17 cellular contexts compared by ENCODE assay signal in genomic region chr5:72459089-72459661, GRCh38. TPM values are rescaled to one million over a fixed set of nuclear protein-coding genes. Genes with fewer than 3 reads are reported as not detected.
DNase-seq lines count a peak whose midpoint lies in the region; ATAC-seq and TF ChIP-seq lines count a peak whose summit lies in the region.
"Had no signal": no experiment of that assay in that cellular context is flagged by ENCODE, and none has a peak within 500 bp of the region (broad histone marks: within the 10 kb centered on the region; RNA-seq: fewer than 3 reads in every experiment).

No MANE protein-coding gene starts in this region.

- H3K27ac ChIP-seq in left ventricle myocardium inferior (replicated peaks) (peak overlapping the region; percentile 33), mesenchymal stem cell (ENCODE audit: low read length, poor library complexity, severe bottlenecking) (no peak overlapping the region), tibial artery (peak overlapping the region; percentile 37 to 59), testis (no peak overlapping the region), esophagus squamous epithelium (no peak overlapping the region)
- H3K27ac ChIP-seq: ovary had no signal

- H3K4me3 ChIP-seq in left ventricle myocardium inferior (no peak overlapping the region), mesenchymal stem cell (ENCODE audit: insufficient read depth in 1 of 2, low read depth in 1 of 2, low read length in 2 of 2) (no peak overlapping the region), tibial artery (no peak overlapping the region), testis (no peak overlapping the region), esophagus squamous epithelium (no peak overlapping the region)
- H3K4me3 ChIP-seq: breast epithelium, ovary had no signal

- DNase-seq in left ventricle myocardium inferior (no peak), left cardiac atrium (no peak), RPMI8226 (peak; percentile 26), mesenchymal stem cell (no peak), tibial artery (no peak), mucosa of gallbladder (ENCODE audit: low spot score) (no peak), testis (no peak), esophagus squamous epithelium (lab: John Stamatoyannopoulos, UW) (no peak)
- DNase-seq: activated effector memory CD4-positive, alpha-beta T cell treated with anti-CD3 and anti-CD28 coated beads, Interleukin-2, amount 50 U/mL, for 16 hours; Caco-2; mammary epithelial cell; NCI-H1092; ovary had no signal

- H3K36me3 ChIP-seq in left ventricle myocardium inferior (peaks cover 4% of the 10 kb centered on the region), mesenchymal stem cell (ENCODE audit: control insufficient read depth in 1 of 2, insufficient read depth in 2 of 2, low read depth in 1 of 2, low read length in 2 of 2) (no peaks in the 10 kb centered on the region), tibial artery (no peaks in the 10 kb centered on the region), testis (ENCODE audit: low read depth, missing control alignments) (no peaks in the 10 kb centered on the region), esophagus squamous epithelium (no peaks in the 10 kb centered on the region)
- H3K36me3 ChIP-seq: breast epithelium, ovary had no signal

- no peak overlapping the region for H2BK5ac ChIP-seq in mesenchymal stem cell (ENCODE audit: low read depth, low read length, poor library complexity, severe bottlenecking)

- WGBS in mesenchymal stem cell, result 93% methylated on average over 5 of the region's 5 CpGs
- 59 to 69% methylated on average over 5 of the region's 5 CpGs for WGBS in testis, 2 donors
- whole genome bisulfite sequencing in esophagus squamous epithelium, 2 donors, result 61 to 70% methylated on average over 5 of the region's 5 CpGs

- H3K27me3 ChIP-seq in left ventricle myocardium inferior (ENCODE audit: low read depth), result no peaks in the 10 kb centered on the region
- H3K27me3 ChIP-seq in mesenchymal stem cell (ENCODE audit: control insufficient read depth in 1 of 2, insufficient read depth in 1 of 2, low read length in 2 of 2), result no peaks in the 10 kb centered on the region
- no peaks in the 10 kb centered on the region for H3K27me3 ChIP-seq in tibial artery
- no peaks in the 10 kb centered on the region for H3K27me3 ChIP-seq in testis
- H3K27me3 ChIP-seq in esophagus squamous epithelium, result no peaks in the 10 kb centered on the region
- H3K27me3 ChIP-seq: breast epithelium, ovary had no signal

- no peak overlapping the region for H2AK5ac ChIP-seq in mesenchymal stem cell (ENCODE audit: low read length, severe bottlenecking)

- H3K4ac ChIP-seq in mesenchymal stem cell (ENCODE audit: low read depth in 1 of 2, low read length in 2 of 2), result no peak overlapping the region

- no peaks in the 10 kb centered on the region for H3K9me3 ChIP-seq in left ventricle myocardium inferior (replicated peaks)
- no peaks in the 10 kb centered on the region for H3K9me3 ChIP-seq in mesenchymal stem cell (ENCODE audit: control insufficient read depth, low read length)
- no peaks in the 10 kb centered on the region for H3K9me3 ChIP-seq in tibial artery
- no peaks in the 10 kb centered on the region for H3K9me3 ChIP-seq in testis
- no peaks in the 10 kb centered on the region for H3K9me3 ChIP-seq in esophagus squamous epithelium
- H3K9me3 ChIP-seq: breast epithelium, Caco-2, ovary had no signal

- ATAC-seq in left cardiac atrium, result no peak
- ATAC-seq: HCT116, Right ventricle myocardium inferior had no signal

- intact Hi-C loops in left ventricle myocardium inferior (cut with micrococcal nuclease) (no loop called here), left cardiac atrium (cut with DNase I) (loop anchor here (10.0 kb wide), 1 partner anchor 46 kb away; the partner anchor contains the start of gene ZNF366 (in 2 of the 2)), tibial artery (cut with DNase I; ENCODE audit: low total_unique reads) (no loop called here), testis (cut with DNase I; ENCODE audit: low total_unique reads) (no loop called here), esophagus squamous epithelium (cut with DNase I) (no loop called here)

- H2BK120ac ChIP-seq in mesenchymal stem cell (ENCODE audit: low read depth, low read length), result no peak overlapping the region

- no peak overlapping the region for H3K4me2 ChIP-seq in mesenchymal stem cell (ENCODE audit: low read length, poor library complexity, severe bottlenecking)

- no peak overlapping the region for H2BK12ac ChIP-seq in mesenchymal stem cell (ENCODE audit: low read length in 2 of 2)

- H4K8ac ChIP-seq in mesenchymal stem cell (ENCODE audit: low read length), result no peak overlapping the region

- no peaks in the 10 kb centered on the region for H3K79me1 ChIP-seq in mesenchymal stem cell (replicated peaks; ENCODE audit: low read length, poor library complexity, severe bottlenecking)

- H2BK15ac ChIP-seq in mesenchymal stem cell (ENCODE audit: low read depth, poor library complexity, severe bottlenecking), result peak overlapping the region; percentile 32

- no peak overlapping the region for H3K9ac ChIP-seq in mesenchymal stem cell (ENCODE audit: low read length)

- H2AFZ ChIP-seq in mesenchymal stem cell (ENCODE audit: low read depth, low read length), result no peak overlapping the region

- no peak overlapping the region for H3K23ac ChIP-seq in mesenchymal stem cell (ENCODE audit: low read length in 2 of 2)

- H3K4me1 ChIP-seq in left ventricle myocardium inferior (peaks cover 76% of the 10 kb centered on the region), mesenchymal stem cell (ENCODE audit: control insufficient read depth, insufficient read depth, low read depth, low read length) (peaks cover 2% of the 10 kb centered on the region), tibial artery (peaks cover 0 to 29% (median 19%) of the 10 kb centered on the region in 4 donors), testis (peaks cover 3% of the 10 kb centered on the region), esophagus squamous epithelium (peaks cover 0 to 38% (median 8%) of the 10 kb centered on the region in 3 donors)
- H3K4me1 ChIP-seq: breast epithelium had no signal

- H4K91ac ChIP-seq in mesenchymal stem cell (ENCODE audit: low read length), result no peak overlapping the region

- TF ChIP-seq CTCF in left ventricle myocardium inferior (IDR thresholded peaks at IDR 0.05; ENCODE audit: borderline replicate concordance) (no peak), tibial artery (IDR thresholded peaks at IDR 0.05) (no peak), testis (IDR thresholded peaks at IDR 0.05) (no peak), esophagus squamous epithelium (IDR thresholded peaks at IDR 0.05) (no peak)

- H3K14ac ChIP-seq in mesenchymal stem cell (ENCODE audit: low read length in 2 of 2), result no peak overlapping the region

- no peak overlapping the region for H3K18ac ChIP-seq in mesenchymal stem cell (ENCODE audit: low read depth in 1 of 2, low read length in 2 of 2)

- TF ChIP-seq POLR2A in testis (IDR thresholded peaks at IDR 0.05) (no peak), esophagus squamous epithelium (IDR thresholded peaks at IDR 0.05) (no peak)

RNA-seq across cellular contexts. Expression of gene ZNF366, which starts 48.0 kb away (rescaled TPM):
- total RNA-seq in left ventricle myocardium inferior (8.1 TPM), left cardiac atrium (1 to 10 TPM; 7.0 to 9.1 TPM), mucosa of gallbladder (3.1 TPM), testis (1 to 10 TPM; 1.4 to 2.2 TPM), esophagus squamous epithelium (1 to 10 TPM in 2 of 4 donors, under 1 TPM in 2; 0.48 to 2.9 (median 1.4) TPM)
- 0.03 TPM for polyA plus RNA-seq in mesenchymal stem cell (2013, experiment 1 of 2)
- 0.03 TPM for polyA plus RNA-seq in mesenchymal stem cell (2013, experiment 2 of 2)
- 0.96 TPM for polyA plus RNA-seq in testis (ENCODE audit: insufficient read depth, low read depth, low replicate concordance)
- total RNA-seq: A673, Caco-2, mammary epithelial cell had no signal
- polyA plus RNA-seq: mammary epithelial cell had no signal

Comparison
In these comparisons a context has a peak if more than half of its experiments do, and no peak if none do; other contexts are left out.
1. intact Hi-C loops: an anchor here in left cardiac atrium (10.0 kb wide); none called in left ventricle myocardium inferior, tibial artery, testis and esophagus squamous epithelium.
2. H3K27ac ChIP-seq: peak in left ventricle myocardium inferior (single experiment) and tibial artery (2 of 2); none in mesenchymal stem cell (single experiment), testis (0 of 2) and esophagus squamous epithelium (0 of 4).